Comparison of ENCODE assay signal across 19 cellular contexts in genomic region chr10:49170632-49171325, GRCh38. TPM values are rescaled to one million over a fixed set of nuclear protein-coding genes. Genes with fewer than 3 reads are reported as not detected.
"Had no signal": no experiment of that assay in that cellular context is flagged by ENCODE, and none has a peak within 500 bp of the region (broad histone marks: within the 10 kb centered on the region; RNA-seq: fewer than 3 reads in every experiment).

No MANE protein-coding gene starts in this region.

- ATAC-seq: gastrocnemius medialis; heart left ventricle; left colon; lower lobe of right lung; stimulated activated naive CD8-positive, alpha-beta T cell treated with anti-CD3 and anti-CD28 coated beads, Interleukin-15, Interleukin-2, amounts not matched to agents 100 U/mL and 50 U/mL, for 24 hours; WTC11 had no signal

- H3K9me3 ChIP-seq: gastrocnemius medialis, heart left ventricle, lower lobe of right lung, SK-N-SH, transverse colon had no signal

- H3K36me3 ChIP-seq: brain microvascular endothelial cell, gastrocnemius medialis, transverse colon had no signal

- H2AFZ ChIP-seq: parathyroid adenoma had no signal

- H3K27me3 Mint-ChIP-seq: central memory CD8-positive, alpha-beta T cell had no signal

- H3K4me1 ChIP-seq: transverse colon had no signal

- H3K4me3 Mint-ChIP-seq: central memory CD8-positive, alpha-beta T cell; WTC11 had no signal

- DNase-seq: activated CD4-positive, alpha-beta T cell treated with anti-CD3 and anti-CD28 coated beads for 48 hours; anterior cingulate cortex; brain microvascular endothelial cell; cortex of kidney; gastrocnemius medialis; heart left ventricle; left colon; lower lobe of right lung; midbrain; SK-N-SH; stimulated activated CD4-positive, alpha-beta T cell treated with anti-CD3 and anti-CD28 coated beads, Interleukin-4, amount 100 ng/mL, for 24 hours; stimulated activated naive CD8-positive, alpha-beta T cell treated with anti-CD3 and anti-CD28 coated beads, Interleukin-15, Interleukin-2, amounts not matched to agents 100 U/mL and 50 U/mL, for 24 hours; T-helper 1 cell; transverse colon had no signal

- H3K9ac ChIP-seq: parathyroid adenoma, SK-N-SH had no signal

- H3K27me3 ChIP-seq: brain microvascular endothelial cell, gastrocnemius medialis, heart left ventricle, transverse colon had no signal

- H3K4me3 ChIP-seq: gastrocnemius medialis, heart left ventricle, lower lobe of right lung, transverse colon had no signal

- H3K27ac ChIP-seq: brain microvascular endothelial cell, epithelial cell of prostate, gastrocnemius medialis, heart left ventricle, lower lobe of right lung, parathyroid adenoma, transverse colon had no signal

- H3K9me3 Mint-ChIP-seq: central memory CD8-positive, alpha-beta T cell; WTC11 had no signal

- H3K36me3 Mint-ChIP-seq: WTC11 had no signal

- H3K27ac Mint-ChIP-seq: WTC11 had no signal

- H3K4me2 ChIP-seq: SK-N-SH had no signal

RNA-seq across cellular contexts. Expression of gene TMEM273, which starts 17.4 kb away (rescaled TPM):
- total RNA-seq: renal cortical epithelial cell had no signal
- polyA plus RNA-seq: SK-N-SH had no signal

RNA-seq across cellular contexts. Expression of gene FAM170B, which starts 37.0 kb away (rescaled TPM):
- total RNA-seq: gastrocnemius medialis, heart left ventricle, left colon, lower lobe of right lung, renal cortical epithelial cell, transverse colon, WTC11 had no signal
- polyA plus RNA-seq: heart left ventricle, SK-N-SH had no signal
